In the genomic region with DNA sequence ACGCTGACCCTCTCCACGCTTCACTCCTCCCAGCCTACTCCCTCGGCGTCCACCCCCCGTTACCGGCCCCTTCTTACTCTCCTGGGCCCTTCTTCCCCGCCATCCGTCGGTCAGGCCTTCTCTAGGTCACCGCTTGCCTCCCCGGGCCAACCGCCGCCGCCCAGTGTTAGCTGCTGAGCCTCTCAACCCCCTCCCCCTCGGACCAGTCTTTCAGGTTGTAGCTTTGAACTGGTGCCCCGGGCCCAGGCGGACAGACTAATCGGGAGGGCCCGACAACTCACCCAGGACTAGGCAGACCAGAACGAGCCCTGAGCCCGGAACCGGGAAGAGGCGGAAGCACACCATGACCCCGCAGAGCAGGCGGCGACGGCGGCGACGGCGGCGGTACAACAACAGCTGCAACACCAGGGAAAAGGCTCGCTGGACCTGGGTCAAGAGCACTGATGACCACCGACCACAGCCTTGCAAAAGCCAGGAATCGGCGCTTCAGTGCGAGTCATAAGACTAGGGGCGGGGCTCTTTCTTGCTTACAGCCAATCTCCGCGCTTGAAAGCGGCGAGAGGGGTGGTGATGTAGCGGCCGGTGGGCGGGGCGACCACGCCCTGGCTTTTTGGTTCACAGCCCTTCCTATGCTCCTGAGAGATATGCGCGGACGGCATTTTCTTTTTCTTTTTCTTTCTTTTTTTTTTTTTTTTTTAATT, we compare ENCODE assay signal across 8 cellular contexts. TPM values are rescaled to one million over a fixed set of nuclear protein-coding genes. Genes with fewer than 3 reads are reported as not detected.
A peak's percentile ranks its signal among the peaks of the same experiment; 100 is the strongest.
DNase-seq lines count a peak whose midpoint lies in the region; ATAC-seq and TF ChIP-seq lines count a peak whose summit lies in the region.

A gene (minus strand): TSS at position 472 of the 701 bp plus-strand sequence. CDS start 127 bp downstream, at position 345.

- peaks cover 0 to 10% of the 10 kb centered on the region in 2 donors for H3K36me3 Mint-ChIP-seq in activated naive CD4-positive, alpha-beta T cell treated with anti-CD3 and anti-CD28 coated beads, Interleukin-2, amount 50 U/mL, for 72 hours

- TF ChIP-seq CTCF in GM10266 (IDR thresholded peaks at IDR 0.05; ENCODE audit: control insufficient read depth, insufficient read depth, low read depth, missing control alignments): no peak
- no peak for TF ChIP-seq CTCF in omental fat pad (IDR thresholded peaks at IDR 0.05)

- DNase-seq in GM10266 (ENCODE audit: extremely low spot score) (peak; percentile 72), NCI-H1105 (lab: John Stamatoyannopoulos, UW) (peak; percentile 73), SKM-1 (lab: John Stamatoyannopoulos, UW; ENCODE audit: unreplicated experiment) (peak; percentile 52), glomerular endothelial cell (ENCODE audit: extremely low read depth, low read depth, low spot score) (no peak), omental fat pad (ENCODE audit: low spot score) (peak; percentile 63)
- DNase-seq in activated naive CD4-positive, alpha-beta T cell treated with anti-CD3 and anti-CD28 coated beads, Interleukin-2, amount 50 U/mL, for 72 hours (ENCODE audit: low spot score in 2 of 2): peak; percentile 72 to 80

- ATAC-seq in HG02642 (IDR thresholded peaks at IDR 0.05; ENCODE audit: poor library complexity, unreplicated experiment): peak; percentile 98
- peak; percentile 96 to 98 for ATAC-seq in activated naive CD4-positive, alpha-beta T cell treated with anti-CD3 and anti-CD28 coated beads, Interleukin-2, amount 50 U/mL, for 72 hours
- peak; percentile 97 for ATAC-seq in omental fat pad (ENCODE audit: low FRiP score)

- peak within 1 kb of the TSS; percentile 92 to 98 for H3K27ac Mint-ChIP-seq in activated naive CD4-positive, alpha-beta T cell treated with anti-CD3 and anti-CD28 coated beads, Interleukin-2, amount 50 U/mL, for 72 hours

- H3K27ac ChIP-seq in temporal lobe (ENCODE audit: low read depth, low read length): peak within 1 kb of the TSS; percentile 79

- no peaks in the 10 kb centered on the region for H3K9me3 Mint-ChIP-seq in activated naive CD4-positive, alpha-beta T cell treated with anti-CD3 and anti-CD28 coated beads, Interleukin-2, amount 50 U/mL, for 72 hours

RNA-seq across cellular contexts. Expression of the gene that starts here (rescaled TPM):
- 10 to 100 TPM; 35.3 to 44.0 TPM for total RNA-seq in activated naive CD4-positive, alpha-beta T cell treated with anti-CD3 and anti-CD28 coated beads, Interleukin-2, amount 50 U/mL, for 72 hours
- 195 and 215 TPM in 2 replicates for total RNA-seq in glomerular endothelial cell
- total RNA-seq in omental fat pad: 100 to 1,000 TPM; 111 to 123 (median 117) TPM
- 36.4 TPM for total RNA-seq in temporal lobe
